ENCODE assay signal across 26 cellular contexts in genomic region chr20:25563876-25564275, GRCh38.
"Had no signal": no experiment of that assay in that cellular context is flagged by ENCODE, and none has a peak within 500 bp of the region (broad histone marks: within the 10 kb centered on the region; RNA-seq: fewer than 3 reads in every experiment).

No MANE protein-coding gene starts in this region.

- H3K36me3 ChIP-seq: neural progenitor cell, ovary, right lobe of liver, sigmoid colon, stomach, tibial artery, transverse colon, upper lobe of left lung, vagina had no signal

- H3K36me3 Mint-ChIP-seq: natural killer cell; stimulated activated effector memory CD8-positive, alpha-beta T cell treated with anti-CD3 and anti-CD28 coated beads, Interleukin-12 subunit alpha, Interleukin-12 subunit beta, amount 100 ng/mL, for 72 hours had no signal

- H3K27ac ChIP-seq: neural progenitor cell, ovary, parathyroid adenoma, psoas muscle, right lobe of liver, sigmoid colon, stomach, tibial artery, transverse colon, upper lobe of left lung, vagina had no signal

- H3K9me3 ChIP-seq: ovary, psoas muscle, right lobe of liver, sigmoid colon, stomach, tibial artery, transverse colon, upper lobe of left lung, vagina had no signal

- DNase-seq: natural killer cell; occipital lobe; ovary; posterior cingulate gyrus; psoas muscle; right cardiac atrium; right lobe of liver; sigmoid colon; small intestine; stimulated activated CD4-positive, alpha-beta T cell treated with anti-CD3 and anti-CD28 coated beads, Interleukin-15, amount 100 ng/mL, for 24 hours; stimulated activated CD4-positive, alpha-beta T cell treated with anti-CD3 and anti-CD28 coated beads, Interleukin-2, amount 100 ng/mL, for 24 hours; stimulated activated CD4-positive, alpha-beta T cell treated with anti-CD3 and anti-CD28 coated beads, Interleukin-2, amount 100 ng/mL, for 48 hours; stimulated activated CD4-positive, alpha-beta T cell treated with anti-CD3 and anti-CD28 coated beads, Interleukin-4, amount 100 ng/mL, for 24 hours; stimulated activated naive B cell treated with anti-CD40 and anti-IgM and Interleukin-4, amounts not matched to agents 10 μg/mL and 1 μg/mL and 100 μg/mL, for 72 hours; stimulated activated naive CD4-positive, alpha-beta T cell treated with Interleukin-2 at 50 U/mL for 16 hours; stomach; tibial artery; transverse colon; upper lobe of left lung had no signal

- H3K4me1 ChIP-seq: psoas muscle, right lobe of liver, tibial artery, transverse colon had no signal

- H3K4me3 ChIP-seq: neural progenitor cell, ovary, psoas muscle, right lobe of liver, sigmoid colon, stomach, tibial artery, transverse colon, upper lobe of left lung, vagina had no signal

- H3K4me3 Mint-ChIP-seq: natural killer cell; nephron; neural progenitor cell; stimulated activated effector memory CD8-positive, alpha-beta T cell treated with anti-CD3 and anti-CD28 coated beads, Interleukin-12 subunit alpha, Interleukin-12 subunit beta, amount 100 ng/mL, for 72 hours; stimulated activated naive B cell treated with anti-CD40 and anti-IgM and Interleukin-4, amounts not matched to agents 10 μg/mL and 1 μg/mL and 100 μg/mL, for 72 hours; stimulated activated naive CD8-positive, alpha-beta T cell treated with anti-CD3 and anti-CD28 coated beads, Interleukin-15, Interleukin-2, amounts not matched to agents 100 ng/mL and 50 ng/mL, for 24 hours had no signal

- H3K4me1 Mint-ChIP-seq: natural killer cell; stimulated activated effector memory CD8-positive, alpha-beta T cell treated with anti-CD3 and anti-CD28 coated beads, Interleukin-12 subunit alpha, Interleukin-12 subunit beta, amount 100 ng/mL, for 72 hours; stimulated activated naive B cell treated with anti-CD40 and anti-IgM and Interleukin-4, amounts not matched to agents 10 μg/mL and 1 μg/mL and 100 μg/mL, for 72 hours had no signal

- H3K9me3 Mint-ChIP-seq: stimulated activated effector memory CD8-positive, alpha-beta T cell treated with anti-CD3 and anti-CD28 coated beads, Interleukin-12 subunit alpha, Interleukin-12 subunit beta, amount 100 ng/mL, for 72 hours; stimulated activated naive CD8-positive, alpha-beta T cell treated with anti-CD3 and anti-CD28 coated beads, Interleukin-15, Interleukin-2, amounts not matched to agents 100 ng/mL and 50 ng/mL, for 24 hours had no signal

- H3K27ac Mint-ChIP-seq: natural killer cell; nephron; neural progenitor cell; stimulated activated effector memory CD8-positive, alpha-beta T cell treated with anti-CD3 and anti-CD28 coated beads, Interleukin-12 subunit alpha, Interleukin-12 subunit beta, amount 100 ng/mL, for 72 hours; stimulated activated naive B cell treated with anti-CD40 and anti-IgM and Interleukin-4, amounts not matched to agents 10 μg/mL and 1 μg/mL and 100 μg/mL, for 72 hours; stimulated activated naive CD8-positive, alpha-beta T cell treated with anti-CD3 and anti-CD28 coated beads, Interleukin-15, Interleukin-2, amounts not matched to agents 100 ng/mL and 50 ng/mL, for 24 hours had no signal

- H3K27me3 ChIP-seq: neural progenitor cell, ovary, right lobe of liver, sigmoid colon, stomach, tibial artery, transverse colon, upper lobe of left lung, vagina had no signal

- H3K27me3 Mint-ChIP-seq: progenitor cell of endocrine pancreas; stimulated activated naive CD8-positive, alpha-beta T cell treated with anti-CD3 and anti-CD28 coated beads, Interleukin-15, Interleukin-2, amounts not matched to agents 100 ng/mL and 50 ng/mL, for 24 hours had no signal
